ENCODE assay signal across 9 cellular contexts in the genomic region with DNA sequence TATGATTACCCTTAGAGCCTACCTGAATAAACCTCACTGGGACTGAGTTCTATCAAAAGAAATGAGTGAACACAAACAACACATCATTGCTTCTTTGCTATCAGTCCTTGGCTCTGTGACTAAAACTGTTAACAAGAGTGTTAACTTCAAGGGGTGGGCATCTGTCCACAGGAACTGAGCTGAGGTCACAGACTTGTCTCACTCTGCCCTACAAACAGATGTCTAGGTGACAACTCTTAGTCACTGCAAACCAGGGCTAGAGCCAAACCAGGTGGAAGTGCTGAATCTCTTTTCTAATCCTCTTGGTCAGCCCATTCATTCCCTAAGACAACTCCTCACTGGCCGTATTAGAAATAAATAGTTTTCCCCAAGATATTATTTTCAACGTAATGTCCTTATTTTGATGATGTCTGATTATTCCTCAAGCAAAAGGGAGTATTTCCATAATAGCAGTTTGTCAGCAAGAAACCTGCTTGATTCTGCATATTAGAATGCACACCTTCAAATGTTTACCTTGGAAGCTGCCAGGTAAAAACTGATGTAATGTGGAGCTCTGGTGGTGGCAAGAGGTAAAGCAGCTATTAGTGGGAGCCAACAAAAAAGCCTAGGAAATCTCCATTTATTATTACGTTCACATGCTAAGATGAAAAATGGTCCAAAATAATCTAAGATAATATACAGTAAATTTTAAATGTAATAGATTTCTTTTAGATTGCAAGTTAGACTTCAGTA. TPM values are rescaled to one million over a fixed set of nuclear protein-coding genes. Genes with fewer than 3 reads are reported as not detected.
DNase-seq lines count a peak whose midpoint lies in the region; ATAC-seq and TF ChIP-seq lines count a peak whose summit lies in the region.
"Had no signal": no experiment of that assay in that cellular context is flagged by ENCODE, and none has a peak within 500 bp of the region (broad histone marks: within the 10 kb centered on the region; RNA-seq: fewer than 3 reads in every experiment).

No MANE protein-coding gene starts in this region.

- H3K36me3 ChIP-seq in HEK293 (ENCODE audit: control insufficient read depth in 2 of 2, insufficient read depth in 1 of 2, low read length in 2 of 2) (peaks cover 0 to 3% of the 10 kb centered on the region in 2 experiments; a peak in 1 of 3 replicates), right lobe of liver (no peaks in the 10 kb centered on the region)

- TF ChIP-seq CTCF in HEK293 (tag by site-specific recombination; IDR thresholded peaks at IDR 0.05) (no peak), right lobe of liver (IDR thresholded peaks at IDR 0.05) (peak; percentile 47 to 57 (median 49))

- CTCF ChIA-PET in HEK293 (lab: Yijun Ruan, JAX), result interaction anchor here (0.6 to 1.4 kb wide), 13 partner anchors 9 to 1314 kb away, joined by 3 to 6 read pairs (median 3); no protein-coding TSS in a partner anchor

- peaks cover 0 to 8% of the 10 kb centered on the region in 2 donors for H3K27me3 ChIP-seq in right lobe of liver

- no peak overlapping the region for H3K27ac Mint-ChIP-seq in activated CD4-positive, alpha-beta T cell treated with anti-CD3 and anti-CD28 coated beads, Interleukin-2, amount 10 ng/mL, durations not matched to agents 24 days and 14 days

- peaks cover 2% of the 10 kb centered on the region; the same call in 1 of the 2 replicates for H3K4me1 ChIP-seq in HEK293 (ENCODE audit: control insufficient read depth, insufficient read depth, low read length)
- H3K4me1 ChIP-seq in right lobe of liver, result peaks cover 0 to 15% (median 0%) of the 10 kb centered on the region in 4 donors

- H3K4me3 Mint-ChIP-seq in activated CD4-positive, alpha-beta T cell treated with anti-CD3 and anti-CD28 coated beads, Interleukin-2, amount 10 ng/mL, durations not matched to agents 24 days and 14 days, result no peak overlapping the region

- POLR2A ChIA-PET in HEK293 (lab: Yijun Ruan, JAX), result no interaction called here

- ATAC-seq in right lobe of liver (peak; percentile 54 to 67 (median 63)), sciatic nerve (no peak)

- no peak for TF ChIP-seq POLR2A in right lobe of liver (IDR thresholded peaks at IDR 0.05)

- peaks cover 53% of the 10 kb centered on the region for H3K27me3 Mint-ChIP-seq in activated CD4-positive, alpha-beta T cell treated with anti-CD3 and anti-CD28 coated beads, Interleukin-2, amount 10 ng/mL, durations not matched to agents 24 days and 14 days

- no peak overlapping the region for H3K4me3 ChIP-seq in HEK293 (ENCODE audit: low read depth, low read length)
- no peak overlapping the region for H3K4me3 ChIP-seq in right lobe of liver

- WGBS in right lobe of liver (ENCODE audit: insufficient coverage, low coverage, low lambda C conversion rate, missing lambda C conversion rate), result 30% methylated on average over 3 of the region's 3 CpGs

- intact Hi-C loops in right lobe of liver (cut with DNase I) (no loop called here), sciatic nerve (cut with DNase I) (loop anchor here (2.0 kb wide), 1 partner anchor 24 kb away; no protein-coding TSS in a partner anchor)
- intact Hi-C loops in activated CD4-positive, alpha-beta T cell treated with anti-CD3 and anti-CD28 coated beads, Interleukin-2, amount 10 ng/mL, durations not matched to agents 24 days and 14 days (cut with micrococcal nuclease), result no loop called here

- H3K27ac ChIP-seq in HEK293 (ENCODE audit: extremely low read depth, low read depth, low read length), result no peak overlapping the region
- no peak overlapping the region for H3K27ac ChIP-seq in right lobe of liver

- no peaks in the 10 kb centered on the region for H3K36me3 Mint-ChIP-seq in activated CD4-positive, alpha-beta T cell treated with anti-CD3 and anti-CD28 coated beads, Interleukin-2, amount 10 ng/mL, durations not matched to agents 24 days and 14 days (ENCODE audit: low read depth)

- no peaks in the 10 kb centered on the region for H3K9me3 Mint-ChIP-seq in activated CD4-positive, alpha-beta T cell treated with anti-CD3 and anti-CD28 coated beads, Interleukin-2, amount 10 ng/mL, durations not matched to agents 24 days and 14 days

- DNase-seq in D341Med (ENCODE audit: low spot score) (peak; percentile 38), amniotic epithelial cell (ENCODE audit: low read depth) (peak; percentile 21), right lobe of liver (no peak), sciatic nerve (ENCODE audit: low spot score) (no peak), GDM1 (lab: John Stamatoyannopoulos, UW) (no peak)
- no peak for DNase-seq in activated CD4-positive, alpha-beta T cell treated with anti-CD3 and anti-CD28 coated beads, Interleukin-2, amount 10 ng/mL, durations not matched to agents 24 days and 14 days
- no peak for DNase-seq in activated CD4-positive, alpha-beta T cell treated with anti-CD3 and anti-CD28 coated beads, Interleukin-2, amount 50 U/mL, for 1 hour
- DNase-seq: hippocampal formation had no signal

- peaks cover 9% of the 10 kb centered on the region for H3K4me1 Mint-ChIP-seq in activated CD4-positive, alpha-beta T cell treated with anti-CD3 and anti-CD28 coated beads, Interleukin-2, amount 10 ng/mL, durations not matched to agents 24 days and 14 days

- H3K9me3 ChIP-seq in HEK293 (ENCODE audit: control insufficient read depth, insufficient read depth, low read depth, low read length), result no peaks in the 10 kb centered on the region
- H3K9me3 ChIP-seq in right lobe of liver, result no peaks in the 10 kb centered on the region

TF ChIP-seq in HEK293, 187 proteins besides CTCF, POLR2A, EP300 and RAD21:
- TF ChIP-seq ZNF654 (tag by site-specific recombination; IDR thresholded peaks at IDR 0.05; ENCODE audit: low read depth) (peak; percentile 47), ZNF239 (tag by site-specific recombination; IDR thresholded peaks at IDR 0.05) (no peak), BCL11A (tag by site-specific recombination; IDR thresholded peaks at IDR 0.05; ENCODE audit: low read depth) (no peak), ZNF324 (tag by site-specific recombination; IDR thresholded peaks at IDR 0.05) (no peak)
- TF ChIP-seq, protein P1, sequence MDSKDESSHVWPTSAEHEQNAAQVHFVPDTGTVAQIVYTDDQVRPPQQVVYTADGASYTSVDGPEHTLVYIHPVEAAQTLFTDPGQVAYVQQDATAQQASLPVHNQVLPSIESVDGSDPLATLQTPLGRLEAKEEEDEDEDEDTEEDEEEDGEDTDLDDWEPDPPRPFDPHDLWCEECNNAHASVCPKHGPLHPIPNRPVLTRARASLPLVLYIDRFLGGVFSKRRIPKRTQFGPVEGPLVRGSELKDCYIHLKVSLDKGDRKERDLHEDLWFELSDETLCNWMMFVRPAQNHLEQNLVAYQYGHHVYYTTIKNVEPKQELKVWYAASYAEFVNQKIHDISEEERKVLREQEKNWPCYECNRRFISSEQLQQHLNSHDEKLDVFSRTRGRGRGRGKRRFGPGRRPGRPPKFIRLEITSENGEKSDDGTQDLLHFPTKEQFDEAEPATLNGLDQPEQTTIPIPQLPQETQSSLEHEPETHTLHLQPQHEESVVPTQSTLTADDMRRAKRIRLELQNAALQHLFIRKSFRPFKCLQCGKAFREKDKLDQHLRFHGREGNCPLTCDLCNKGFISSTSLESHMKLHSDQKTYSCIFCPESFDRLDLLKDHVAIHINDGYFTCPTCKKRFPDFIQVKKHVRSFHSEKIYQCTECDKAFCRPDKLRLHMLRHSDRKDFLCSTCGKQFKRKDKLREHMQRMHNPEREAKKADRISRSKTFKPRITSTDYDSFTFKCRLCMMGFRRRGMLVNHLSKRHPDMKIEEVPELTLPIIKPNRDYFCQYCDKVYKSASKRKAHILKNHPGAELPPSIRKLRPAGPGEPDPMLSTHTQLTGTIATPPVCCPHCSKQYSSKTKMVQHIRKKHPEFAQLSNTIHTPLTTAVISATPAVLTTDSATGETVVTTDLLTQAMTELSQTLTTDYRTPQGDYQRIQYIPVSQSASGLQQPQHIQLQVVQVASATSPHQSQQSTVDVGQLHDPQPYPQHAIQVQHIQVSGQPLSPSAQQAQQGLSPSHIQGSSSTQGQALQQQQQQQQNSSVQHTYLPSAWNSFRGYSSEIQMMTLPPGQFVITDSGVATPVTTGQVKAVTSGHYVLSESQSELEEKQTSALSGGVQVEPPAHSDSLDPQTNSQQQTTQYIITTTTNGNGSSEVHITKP (tag by site-specific recombination; IDR thresholded peaks at IDR 0.05), result peak; percentile 37; the same call in 1 of the 2 replicates
- TF ChIP-seq, protein P2, sequence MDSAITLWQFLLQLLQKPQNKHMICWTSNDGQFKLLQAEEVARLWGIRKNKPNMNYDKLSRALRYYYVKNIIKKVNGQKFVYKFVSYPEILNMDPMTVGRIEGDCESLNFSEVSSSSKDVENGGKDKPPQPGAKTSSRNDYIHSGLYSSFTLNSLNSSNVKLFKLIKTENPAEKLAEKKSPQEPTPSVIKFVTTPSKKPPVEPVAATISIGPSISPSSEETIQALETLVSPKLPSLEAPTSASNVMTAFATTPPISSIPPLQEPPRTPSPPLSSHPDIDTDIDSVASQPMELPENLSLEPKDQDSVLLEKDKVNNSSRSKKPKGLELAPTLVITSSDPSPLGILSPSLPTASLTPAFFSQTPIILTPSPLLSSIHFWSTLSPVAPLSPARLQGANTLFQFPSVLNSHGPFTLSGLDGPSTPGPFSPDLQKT (IDR thresholded peaks at IDR 0.05; ENCODE audit: borderline replicate concordance, low read depth, low read length), result no peak

RNA-seq across cellular contexts. Expression of a gene that starts 4.0 kb away (rescaled TPM):
- total RNA-seq in right lobe of liver (1 to 10 TPM in 3 of 6 experiments, under 1 TPM in 3; 0.06 to 4.8 (median 1.3) TPM), sciatic nerve (6.2 TPM)
- not detected in 2 replicates for total RNA-seq in activated CD4-positive, alpha-beta T cell treated with anti-CD3 and anti-CD28 coated beads, Interleukin-2, amount 10 ng/mL, durations not matched to agents 24 days and 14 days

Comparison
In these comparisons a context has a peak if more than half of its experiments do, and no peak if none do; other contexts are left out.
1. DNase-seq: peak in D341Med (single experiment) and amniotic epithelial cell (single experiment); none in right lobe of liver (0 of 3), sciatic nerve (single experiment), GDM1 (single experiment), activated CD4-positive, alpha-beta T cell treated with anti-CD3 and anti-CD28 coated beads, Interleukin-2, amount 10 ng/mL, durations not matched to agents 24 days and 14 days (single experiment) and activated CD4-positive, alpha-beta T cell treated with anti-CD3 and anti-CD28 coated beads, Interleukin-2, amount 50 U/mL, for 1 hour (single experiment).